In genomic region chr5:143101134-143101533, GRCh38 we compare ENCODE assay signal across 11 cellular contexts.
DNase-seq lines count a peak whose midpoint lies in the region; ATAC-seq and TF ChIP-seq lines count a peak whose summit lies in the region.
"Had no signal": no experiment of that assay in that cellular context is flagged by ENCODE, and none has a peak within 500 bp of the region (broad histone marks: within the 10 kb centered on the region; RNA-seq: fewer than 3 reads in every experiment).

No MANE protein-coding gene starts in this region.

- H3K4me3 ChIP-seq in osteoblast (ENCODE audit: insufficient read depth, low read length), result no peak overlapping the region
- H3K4me3 ChIP-seq: left ventricle myocardium inferior, right lobe of liver had no signal

- CTCF ChIA-PET in activated CD4-positive, alpha-beta T cell treated with anti-CD3 and anti-CD28 coated beads, Interleukin-2, amount 10 ng/mL, durations not matched to agents 7 days and 5 days (lab: Charles Lee), result interaction anchor here (1.0 to 1.5 kb wide), 3 partner anchors 17 to 55 kb away, joined by 3 read pairs; no protein-coding TSS in a partner anchor

- H3K9me3 ChIP-seq in osteoblast (ENCODE audit: low read depth, low read length), result no peaks in the 10 kb centered on the region
- H3K9me3 ChIP-seq: left ventricle myocardium inferior, right lobe of liver had no signal

- H3K36me3 ChIP-seq in osteoblast (ENCODE audit: insufficient read depth, low read length), result no peaks in the 10 kb centered on the region
- H3K36me3 ChIP-seq: left ventricle myocardium inferior, right lobe of liver had no signal

- POLR2A ChIA-PET in activated CD4-positive, alpha-beta T cell treated with anti-CD3 and anti-CD28 coated beads, Interleukin-2, amount 10 ng/mL, durations not matched to agents 7 days and 5 days (lab: Charles Lee), result no interaction called here

- H3K4me1 Mint-ChIP-seq in activated CD4-positive, alpha-beta T cell treated with anti-CD3 and anti-CD28 coated beads, Interleukin-2, amount 10 ng/mL, durations not matched to agents 7 days and 5 days, result peaks cover 33% of the 10 kb centered on the region

- H3K4me3 Mint-ChIP-seq in activated CD4-positive, alpha-beta T cell treated with anti-CD3 and anti-CD28 coated beads, Interleukin-2, amount 10 ng/mL, durations not matched to agents 7 days and 5 days, result peak overlapping the region; percentile 36

- H3K4me2 ChIP-seq in osteoblast (ENCODE audit: insufficient read depth, low read length), result peak overlapping the region; percentile 35

- H3K27ac Mint-ChIP-seq in activated CD4-positive, alpha-beta T cell treated with anti-CD3 and anti-CD28 coated beads, Interleukin-2, amount 10 ng/mL, durations not matched to agents 7 days and 5 days, result peak overlapping the region; percentile 84

- no peaks in the 10 kb centered on the region for H3K27me3 ChIP-seq in osteoblast (ENCODE audit: insufficient read depth, low read length)
- H3K27me3 ChIP-seq: right lobe of liver had no signal

- DNase-seq in activated CD4-positive, alpha-beta T cell treated with anti-CD3 and anti-CD28 coated beads, Interleukin-2, amount 10 ng/mL, durations not matched to agents 7 days and 5 days, result peak; percentile 22
- DNase-seq in activated CD4-positive, alpha-beta T cell treated with anti-CD3 and anti-CD28 coated beads, Interleukin-2, amount 50 U/mL, for 4 hours, result no peak
- DNase-seq in osteoblast (ENCODE audit: insufficient read length, low spot score, missing footprints) (no peak), DMS53 (lab: John Stamatoyannopoulos, UW) (no peak), G401 (ENCODE audit: low spot score) (no peak), NCI-H1694 treated with DMSO at 0.1 percent for 48 hours (lab: John Stamatoyannopoulos, UW) (no peak)
- DNase-seq: ACHN, left ventricle myocardium inferior, right lobe of liver had no signal

- H3K36me3 Mint-ChIP-seq in activated CD4-positive, alpha-beta T cell treated with anti-CD3 and anti-CD28 coated beads, Interleukin-2, amount 10 ng/mL, durations not matched to agents 7 days and 5 days (ENCODE audit: low read depth), result peaks cover 15% of the 10 kb centered on the region

- H3K9me3 Mint-ChIP-seq in activated CD4-positive, alpha-beta T cell treated with anti-CD3 and anti-CD28 coated beads, Interleukin-2, amount 10 ng/mL, durations not matched to agents 7 days and 5 days, result no peaks in the 10 kb centered on the region

- no peaks in the 10 kb centered on the region for H3K27me3 Mint-ChIP-seq in activated CD4-positive, alpha-beta T cell treated with anti-CD3 and anti-CD28 coated beads, Interleukin-2, amount 10 ng/mL, durations not matched to agents 7 days and 5 days

- H3K4me1 ChIP-seq in osteoblast (ENCODE audit: insufficient read depth, low read length), result peaks cover 17% of the 10 kb centered on the region
- H3K4me1 ChIP-seq: right lobe of liver had no signal

- no peak for TF ChIP-seq CTCF in osteoblast (IDR thresholded peaks at IDR 0.05; ENCODE audit: extremely low read depth, low read depth, low read length)

- ATAC-seq in GM21528 (IDR thresholded peaks at IDR 0.05; ENCODE audit: low FRiP score, unreplicated experiment) (peak; percentile 84), HG03439 (IDR thresholded peaks at IDR 0.05; ENCODE audit: unreplicated experiment) (peak; percentile 81)

- H3K27ac ChIP-seq in osteoblast (ENCODE audit: low read depth, low read length), result no peak overlapping the region
- H3K27ac ChIP-seq: right lobe of liver had no signal

- H3K79me2 ChIP-seq in osteoblast (ENCODE audit: insufficient read depth, low read length), result no peaks in the 10 kb centered on the region

- H2AFZ ChIP-seq in osteoblast (ENCODE audit: low read length), result no peak overlapping the region

- no peaks in the 10 kb centered on the region for H4K20me1 ChIP-seq in osteoblast (ENCODE audit: insufficient read depth, low read length)

- in situ Hi-C loops in G401 (cut with HindIII; ENCODE audit: low sequenced_read_pairs), result no loop called here
